In the genomic region with DNA sequence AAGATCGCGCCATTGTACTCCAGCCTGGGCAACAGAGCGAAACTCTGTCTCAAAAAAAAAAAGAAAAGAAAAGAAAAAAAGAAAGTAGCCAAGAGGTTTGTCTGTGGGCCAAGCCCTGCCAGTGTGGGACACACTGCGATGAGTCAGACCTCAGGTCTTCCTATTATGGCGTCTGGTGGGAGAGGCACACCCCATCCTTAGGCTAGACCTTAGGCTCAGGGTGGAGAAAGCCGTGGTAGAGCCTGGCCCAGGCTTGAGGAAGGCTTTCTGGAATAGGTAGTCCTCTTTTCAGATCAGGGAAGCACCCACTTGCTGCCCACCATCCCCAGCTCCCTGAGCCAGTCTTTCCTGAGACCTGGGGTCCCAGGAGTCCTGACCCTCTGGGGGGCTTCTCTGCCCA, we compare ENCODE assay signal across 19 cellular contexts. TPM values are rescaled to one million over a fixed set of nuclear protein-coding genes. Genes with fewer than 3 reads are reported as not detected.
A peak's percentile ranks its signal among the peaks of the same experiment; 100 is the strongest.
DNase-seq lines count a peak whose midpoint lies in the region; ATAC-seq and TF ChIP-seq lines count a peak whose summit lies in the region.
"Had no signal": no experiment of that assay in that cellular context is flagged by ENCODE, and none has a peak within 500 bp of the region (broad histone marks: within the 10 kb centered on the region; RNA-seq: fewer than 3 reads in every experiment).

No MANE protein-coding gene starts in this region.

- no peak overlapping the region for H2BK20ac ChIP-seq in IMR-90 (ENCODE audit: low read depth, low read length)

- no peak overlapping the region for H3K18ac ChIP-seq in IMR-90 (ENCODE audit: low read depth, low read length)

- peak overlapping the region; percentile 76 for H3K27ac Mint-ChIP-seq in T-helper 1 cell treated with Interleukin-12 subunit alpha and Interleukin-12 subunit beta and Interleukin-4 antibody, amounts not matched to agents 30 μg/mL and 1 μg/mL, for 36 hours
- peak overlapping the region; percentile 97 for H3K27ac Mint-ChIP-seq in activated naive CD8-positive, alpha-beta T cell
- H3K27ac Mint-ChIP-seq in natural killer cell, result peak overlapping the region; percentile 88 to 95

- H3K9ac ChIP-seq in IMR-90 (ENCODE audit: low read depth, low read length), result no peak overlapping the region

- H3K27me3 ChIP-seq in IMR-90 (ENCODE audit: control insufficient read depth, insufficient read depth, low read length), result no peaks in the 10 kb centered on the region
- H3K27me3 ChIP-seq: sigmoid colon had no signal

- no peak overlapping the region for H2BK5ac ChIP-seq in IMR-90 (ENCODE audit: low read depth, low read length, poor library complexity, severe bottlenecking)

- peak overlapping the region; percentile 51 for H3K4me3 Mint-ChIP-seq in T-helper 1 cell treated with Interleukin-12 subunit alpha and Interleukin-12 subunit beta and Interleukin-4 antibody, amounts not matched to agents 30 μg/mL and 1 μg/mL, for 36 hours
- peak overlapping the region; percentile 13 for H3K4me3 Mint-ChIP-seq in activated naive CD8-positive, alpha-beta T cell
- peak overlapping the region; percentile 28 for H3K4me3 Mint-ChIP-seq in natural killer cell

- peaks cover 3 to 16% of the 10 kb centered on the region in 2 experiments; a peak in 3 of 4 replicates for H3K79me1 ChIP-seq in IMR-90 (ENCODE audit: low read depth in 1 of 2, low read length in 2 of 2)

- no peak overlapping the region for H3K4ac ChIP-seq in IMR-90 (ENCODE audit: low read depth, low read length)

- H3K36me3 ChIP-seq in IMR-90 (ENCODE audit: control insufficient read depth, insufficient read depth, low read length), result peaks cover 46% of the 10 kb centered on the region; the same call in 1 of the 2 replicates

- no TSS peak for BruUV-seq in IMR-90 (replicated peaks; lab: Mats Ljungman, UMichigan)

- CTCF ChIA-PET in IMR-90 (lab: Yijun Ruan, JAX), result no interaction called here

- dilution Hi-C loops in IMR-90 (cut with HindIII; ENCODE audit: low sequenced_read_pairs, unreplicated experiment), result no loop called here

- H3K56ac ChIP-seq in IMR-90 (ENCODE audit: extremely low read depth, insufficient read depth, low read length), result no peak overlapping the region

- H4K8ac ChIP-seq in IMR-90 (ENCODE audit: low read depth in 2 of 2, low read length in 2 of 2), result no peak overlapping the region

- DNase-seq in T-helper 1 cell, result no peak
- DNase-seq in IMR-90, result peak; percentile 20
- no peak for DNase-seq in natural killer cell
- DNase-seq in stimulated activated CD4-positive, alpha-beta T cell treated with anti-CD3 and anti-CD28 coated beads, Interleukin-4, amount 100 ng/mL, for 24 hours, result no peak
- DNase-seq in NK-92 (lab: John Stamatoyannopoulos, UW; ENCODE audit: unreplicated experiment), result no peak
- DNase-seq: 8988T; activated CD4-positive, alpha-beta T cell treated with anti-CD3 and anti-CD28 coated beads, Interleukin-2, amount 50 U/mL, for 1 hour; amniotic stem cell; KBM-7; lower lobe of right lung; NCI-H187; NCI-H510A treated with DMSO at 0.1 percent for 48 hours; OCI-M1; sigmoid colon had no signal

- H4K20me1 ChIP-seq in IMR-90 (ENCODE audit: insufficient read depth, low read length), result no peaks in the 10 kb centered on the region

- no peak overlapping the region for H2BK120ac ChIP-seq in IMR-90 (ENCODE audit: low read depth, low read length)

- H2AFZ ChIP-seq in IMR-90 (replicated peaks; ENCODE audit: low read length, poor library complexity), result no peak overlapping the region

- ATAC-seq in IMR-90 (ENCODE audit: low read depth) (no peak), natural killer cell (no peak), HG02885 (IDR thresholded peaks at IDR 0.05; ENCODE audit: poor library complexity, unreplicated experiment) (no peak)
- ATAC-seq: lower lobe of right lung had no signal

- H3K4me3 ChIP-seq in IMR-90 (ENCODE audit: insufficient read depth, low read depth, low read length), result no peak overlapping the region
- H3K4me3 ChIP-seq: coronary artery, lower lobe of right lung, sigmoid colon had no signal

- H3K14ac ChIP-seq in IMR-90 (replicated peaks; ENCODE audit: low read depth, low read length), result no peak overlapping the region

- H4K5ac ChIP-seq in IMR-90 (ENCODE audit: low read depth, low read length), result no peak overlapping the region

- TF ChIP-seq RAD21 in IMR-90 (IDR thresholded peaks at IDR 0.05; ENCODE audit: low read length), result no peak

- peaks cover 50% of the 10 kb centered on the region for H3K36me3 Mint-ChIP-seq in T-helper 1 cell treated with Interleukin-12 subunit alpha and Interleukin-12 subunit beta and Interleukin-4 antibody, amounts not matched to agents 30 μg/mL and 1 μg/mL, for 36 hours (ENCODE audit: low read depth)
- peaks cover 9% of the 10 kb centered on the region for H3K36me3 Mint-ChIP-seq in activated naive CD8-positive, alpha-beta T cell
- H3K36me3 Mint-ChIP-seq in natural killer cell, result no peaks in the 10 kb centered on the region

- H3K4me1 Mint-ChIP-seq in T-helper 1 cell treated with Interleukin-12 subunit alpha and Interleukin-12 subunit beta and Interleukin-4 antibody, amounts not matched to agents 30 μg/mL and 1 μg/mL, for 36 hours (ENCODE audit: low read depth), result peaks cover 69% of the 10 kb centered on the region
- H3K4me1 Mint-ChIP-seq in activated naive CD8-positive, alpha-beta T cell (ENCODE audit: low read depth), result peaks cover 74% of the 10 kb centered on the region
- peaks cover 43 to 59% of the 10 kb centered on the region in 2 donors for H3K4me1 Mint-ChIP-seq in natural killer cell

- peak overlapping the region; percentile 79 for H2AK9ac ChIP-seq in IMR-90 (replicated peaks; ENCODE audit: low read depth, low read length, poor library complexity)

- H2BK15ac ChIP-seq in IMR-90 (ENCODE audit: low read depth, low read length), result no peak overlapping the region

- no peaks in the 10 kb centered on the region for H3K9me3 Mint-ChIP-seq in T-helper 1 cell treated with Interleukin-12 subunit alpha and Interleukin-12 subunit beta and Interleukin-4 antibody, amounts not matched to agents 30 μg/mL and 1 μg/mL, for 36 hours
- H3K9me3 Mint-ChIP-seq in activated naive CD8-positive, alpha-beta T cell (ENCODE audit: low read depth), result no peaks in the 10 kb centered on the region
- H3K9me3 Mint-ChIP-seq in natural killer cell, result no peaks in the 10 kb centered on the region

- POLR2A ChIA-PET in IMR-90 (lab: Charles Lee; ENCODE audit: unreplicated experiment), result no interaction called here

- H4K91ac ChIP-seq in IMR-90 (ENCODE audit: insufficient read depth, low read depth, low read length), result no peak overlapping the region

- H3K9me3 ChIP-seq in IMR-90 (ENCODE audit: control insufficient read depth, insufficient read depth, low read length), result no peaks in the 10 kb centered on the region
- H3K9me3 ChIP-seq: lower lobe of right lung, sigmoid colon had no signal

- TF ChIP-seq CTCF in IMR-90 (conservative IDR thresholded peaks at IDR 0.05; ENCODE audit: low read depth, low read length) (no peak), natural killer cell (IDR thresholded peaks at IDR 0.05) (no peak)

- in situ Hi-C loops in IMR-90 (cut with MboI; ENCODE audit: low sequenced_read_pairs), result no loop called here

- H3K27me3 Mint-ChIP-seq in T-helper 1 cell treated with Interleukin-12 subunit alpha and Interleukin-12 subunit beta and Interleukin-4 antibody, amounts not matched to agents 30 μg/mL and 1 μg/mL, for 36 hours (ENCODE audit: low read depth), result no peaks in the 10 kb centered on the region
- no peaks in the 10 kb centered on the region for H3K27me3 Mint-ChIP-seq in activated naive CD8-positive, alpha-beta T cell
- no peaks in the 10 kb centered on the region for H3K27me3 Mint-ChIP-seq in natural killer cell (ENCODE audit: low read depth in 2 of 2)

- H3K9me1 ChIP-seq in IMR-90 (ENCODE audit: insufficient read depth, low read length), result peaks cover 11% of the 10 kb centered on the region; the same call in 1 of the 2 replicates

- H3K27ac ChIP-seq in IMR-90 (ENCODE audit: insufficient read depth, low read length), result no peak overlapping the region
- H3K27ac ChIP-seq: coronary artery had no signal

- no peaks in the 10 kb centered on the region; the same call in 1 of the 2 replicates for H3K4me1 ChIP-seq in IMR-90 (ENCODE audit: control insufficient read depth, insufficient read depth, low read length)

- no peak overlapping the region for H2AK5ac ChIP-seq in IMR-90 (ENCODE audit: low read depth, low read length)

- no peak overlapping the region for H3K23ac ChIP-seq in IMR-90 (ENCODE audit: low read depth, low read length)

- no peak for TF ChIP-seq POLR2A in IMR-90 (IDR thresholded peaks at IDR 0.05; ENCODE audit: low read depth, low read length)

- no CpG with 5 or more reads among the region's 6 CpGs for WGBS in IMR-90 (ENCODE audit: extremely low coverage in 2 of 2, insufficient read length in 1 of 2), 2 experiments

- intact Hi-C loops in IMR-90 (cut with micrococcal nuclease), result no loop called here
- intact Hi-C loops in natural killer cell (cut with micrococcal nuclease), result loop anchor here (10.0 kb wide), 1 partner anchor 79 kb away; no protein-coding TSS in a partner anchor

- H3K4me2 ChIP-seq in IMR-90 (ENCODE audit: low read depth, low read length), result no peak overlapping the region

RNA-seq across cellular contexts. Expression of gene HEMK1, which starts 6.0 kb away (rescaled TPM):
- total RNA-seq in IMR-90 (2012; rRNA removed), result 12.5 and 17.2 TPM in 2 replicates
- polyA plus RNA-seq in IMR-90 (2012; rRNA removed), result 20.6 and 20.8 TPM in 2 replicates
- polyA plus RNA-seq in IMR-90 (2012; cell fraction: cytosol; rRNA removed), result 15.0 and 16.7 TPM in 2 replicates
- 99.7 and 105 TPM in 2 replicates for polyA plus RNA-seq in IMR-90 (2012; cell fraction: nucleus; rRNA removed; ENCODE audit: low replicate concordance)
- total RNA-seq in natural killer cell, result 10 to 100 TPM; 20.5 to 29.3 (median 28.2) TPM

RNA-seq across cellular contexts. Expression of gene C3orf18, which starts 7.8 kb away (rescaled TPM):
- 6.8 and 6.9 TPM in 2 replicates for total RNA-seq in IMR-90 (2012; rRNA removed)
- 10.6 and 10.9 TPM in 2 replicates for polyA plus RNA-seq in IMR-90 (2012; rRNA removed)
- polyA plus RNA-seq in IMR-90 (2012; cell fraction: cytosol; rRNA removed), result 9.5 and 9.9 TPM in 2 replicates
- polyA plus RNA-seq in IMR-90 (2012; cell fraction: nucleus; rRNA removed; ENCODE audit: low replicate concordance), result 29.0 and 30.6 TPM in 2 replicates
- total RNA-seq in natural killer cell, result 10 to 100 TPM in 2 of 3 donors, 1 to 10 TPM in 1; 7.5 to 15.3 (median 11.7) TPM

RNA-seq across cellular contexts. Expression of gene CISH, which starts 36.2 kb away (rescaled TPM):
- total RNA-seq in IMR-90 (2012; rRNA removed) (0.83 and 0.90 TPM in 2 replicates), natural killer cell (10 to 100 TPM in 2 of 3 donors, 1 to 10 TPM in 1; 2.4 to 23.6 (median 11.3) TPM)
- polyA plus RNA-seq in IMR-90 (2012; rRNA removed), result 4.0 and 4.6 TPM in 2 replicates
- 2.3 and 5.7 TPM in 2 replicates for polyA plus RNA-seq in IMR-90 (2012; cell fraction: cytosol; rRNA removed)
- 3.0 and 6.5 TPM in 2 replicates for polyA plus RNA-seq in IMR-90 (2012; cell fraction: nucleus; rRNA removed; ENCODE audit: low replicate concordance)
- polyA plus RNA-seq: neural cell had no signal

RNA-seq across cellular contexts. Expression of gene MAPKAPK3, which starts 41.6 kb away (rescaled TPM):
- total RNA-seq in IMR-90 (2012; rRNA removed) (48.3 and 57.2 TPM in 2 replicates), natural killer cell (10 to 100 TPM; 48.0 to 57.7 (median 49.3) TPM)
- polyA plus RNA-seq in IMR-90 (2012; rRNA removed), result 38.3 and 43.8 TPM in 2 replicates
- 29.7 and 33.1 TPM in 2 replicates for polyA plus RNA-seq in IMR-90 (2012; cell fraction: cytosol; rRNA removed)
- polyA plus RNA-seq in IMR-90 (2012; cell fraction: nucleus; rRNA removed; ENCODE audit: low replicate concordance), result 23.5 and 28.3 TPM in 2 replicates
